In the genomic region with DNA sequence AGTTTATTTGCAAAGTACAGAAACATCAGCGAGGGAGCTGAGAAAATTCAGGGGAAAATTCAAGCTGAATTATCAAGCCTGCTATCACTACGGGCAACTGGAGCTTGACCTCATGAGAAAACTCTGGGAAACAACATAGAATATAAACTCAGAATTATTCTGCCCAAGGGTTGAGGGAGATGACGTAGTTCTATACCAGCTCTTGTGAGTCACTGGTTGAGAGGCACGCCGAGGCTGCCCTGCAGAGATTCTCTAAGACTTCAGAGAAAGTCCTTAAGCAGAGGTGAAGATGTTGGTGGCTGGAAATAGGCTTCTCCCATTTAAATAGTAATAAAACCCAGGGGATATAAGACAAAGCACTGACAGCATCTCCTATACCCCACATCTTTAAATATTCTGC, we compare ENCODE assay signal across 2 cellular contexts.
TF ChIP-seq lines count a peak whose summit lies in the region.

No MANE protein-coding gene starts in this region.

TF ChIP-seq in SK-N-SH treated with all-trans-retinoic acid at 6 μM for 48 hours, 23 proteins besides CTCF, POLR2A, EP300 and RAD21 (continued from another document):
- TF ChIP-seq CREB5 (CRISPR knock-in tag; IDR thresholded peaks at IDR 0.05; ENCODE audit: low read depth) = no peak
- TF ChIP-seq TOX (CRISPR knock-in tag; IDR thresholded peaks at IDR 0.05; ENCODE audit: borderline replicate concordance) = no peak
- no peak for TF ChIP-seq ARNTL (CRISPR knock-in tag; IDR thresholded peaks at IDR 0.05; ENCODE audit: borderline replicate concordance, low read depth)
- no peak for TF ChIP-seq ZNF565 (CRISPR knock-in tag; conservative IDR thresholded peaks at IDR 0.05; ENCODE audit: low read depth)
- TF ChIP-seq OSR1 (CRISPR knock-in tag; IDR thresholded peaks at IDR 0.05) = no peak
- TF ChIP-seq ZFP30 (CRISPR knock-in tag; IDR thresholded peaks at IDR 0.05) = no peak
- TF ChIP-seq ZC3H10 (CRISPR knock-in tag; IDR thresholded peaks at IDR 0.05) = no peak
- no peak for TF ChIP-seq SNAI2 (CRISPR knock-in tag; IDR thresholded peaks at IDR 0.05)
- no peak for TF ChIP-seq TSHZ2 (CRISPR knock-in tag; IDR thresholded peaks at IDR 0.05)
- no peak for TF ChIP-seq BACH2 (CRISPR knock-in tag; IDR thresholded peaks at IDR 0.05; ENCODE audit: borderline replicate concordance)
- no peak for TF ChIP-seq RARB (CRISPR knock-in tag; IDR thresholded peaks at IDR 0.05)
- TF ChIP-seq CSDC2 (CRISPR knock-in tag; IDR thresholded peaks at IDR 0.05) = no peak

TF ChIP-seq in SK-N-SH, 30 proteins besides CTCF, POLR2A, EP300 and RAD21 (continued from another document):
- TF ChIP-seq POLR2AphosphoS5 (IDR thresholded peaks at IDR 0.05; ENCODE audit: low read depth, low read length) (no peak), GATA2 (CRISPR knock-in tag; IDR thresholded peaks at IDR 0.05) (no peak), CHD2 (IDR thresholded peaks at IDR 0.05; ENCODE audit: low read length, partially characterized antibody) (no peak), TCF12 (IDR thresholded peaks at IDR 0.05) (no peak), REST (IDR thresholded peaks at IDR 0.05; ENCODE audit: low read depth, low read length) (no peak), JUND (IDR thresholded peaks at IDR 0.05) (no peak)
TF ChIP-seq in SK-N-SH: peak in this region for 0.
